12 cellular contexts compared by ENCODE assay signal in genomic region chr11:66172146-66172545, GRCh38.
DNase-seq lines count a peak whose midpoint lies in the region; ATAC-seq and TF ChIP-seq lines count a peak whose summit lies in the region.
"Had no signal": no experiment of that assay in that cellular context is flagged by ENCODE, and none has a peak within 500 bp of the region (broad histone marks: within the 10 kb centered on the region; RNA-seq: fewer than 3 reads in every experiment).

No MANE protein-coding gene starts in this region.

- no peak overlapping the region for H2BK5ac ChIP-seq in mesenchymal stem cell (ENCODE audit: low read depth, low read length, poor library complexity, severe bottlenecking)

- no peak overlapping the region for H3K18ac ChIP-seq in mesenchymal stem cell (ENCODE audit: low read depth in 1 of 2, low read length in 2 of 2)

- peaks cover 11% of the 10 kb centered on the region for H3K79me1 ChIP-seq in mesenchymal stem cell (replicated peaks; ENCODE audit: low read length, poor library complexity, severe bottlenecking)

- no peak overlapping the region for H2BK120ac ChIP-seq in mesenchymal stem cell (ENCODE audit: low read depth, low read length)

- peaks cover 8% of the 10 kb centered on the region for H3K36me3 Mint-ChIP-seq in HFFc6 (ENCODE audit: low read depth)

- no peak overlapping the region for H4K91ac ChIP-seq in mesenchymal stem cell (ENCODE audit: low read length)

- WGBS in mesenchymal stem cell = 80% methylated on average over 8 of the region's 8 CpGs
- WGBS in aorta, 2 donors = 66 to 74% methylated on average over 8 of the region's 8 CpGs

- H3K4me1 Mint-ChIP-seq in HFFc6 (ENCODE audit: low read depth) = peaks cover 31% of the 10 kb centered on the region

- H3K9me3 ChIP-seq in adipocyte (ENCODE audit: control insufficient read depth, low read length) (no peaks in the 10 kb centered on the region), mesenchymal stem cell (ENCODE audit: control insufficient read depth, low read length) (no peaks in the 10 kb centered on the region), aorta (ENCODE audit: control insufficient read depth, low read length) (no peaks in the 10 kb centered on the region)
- H3K9me3 ChIP-seq: body of pancreas, HAP-1 had no signal

- H3K27me3 Mint-ChIP-seq in HFFc6 (ENCODE audit: insufficient read depth) = no peaks in the 10 kb centered on the region

- peak overlapping the region in 1 of 2 experiments; percentile 21 for H3K14ac ChIP-seq in mesenchymal stem cell (ENCODE audit: low read length in 2 of 2)

- no peak for ATAC-seq in GM21528 (IDR thresholded peaks at IDR 0.05; ENCODE audit: low FRiP score, unreplicated experiment)
- ATAC-seq in HG02981 (IDR thresholded peaks at IDR 0.05; ENCODE audit: unreplicated experiment) = no peak
- ATAC-seq in aorta (ENCODE audit: low FRiP score) = no peak
- ATAC-seq: body of pancreas had no signal

- TF ChIP-seq CTCF in HFFc6 (IDR thresholded peaks at IDR 0.05) = no peak

- no peak overlapping the region for H2BK12ac ChIP-seq in mesenchymal stem cell (ENCODE audit: low read length in 2 of 2)

- H4K8ac ChIP-seq in mesenchymal stem cell (ENCODE audit: low read length) = peak overlapping the region; percentile 27

- H2AFZ ChIP-seq in mesenchymal stem cell (ENCODE audit: low read depth, low read length) = no peak overlapping the region

- DNase-seq in A172 (ENCODE audit: low spot score) (peak; percentile 18), HFFc6 (peak; percentile 27), adipocyte (ENCODE audit: low read depth) (peak; percentile 21), mesenchymal stem cell (peak; percentile 28), AG08395 (ENCODE audit: low spot score) (no peak), aorta (no peak)
- DNase-seq: body of pancreas, C1 segment of cervical spinal cord, SHP77 treated with DMSO at 0.1 percent for 48 hours had no signal

- H2BK15ac ChIP-seq in mesenchymal stem cell (ENCODE audit: low read depth, poor library complexity, severe bottlenecking) = no peak overlapping the region

- H3K9ac ChIP-seq in adipocyte (ENCODE audit: low read length) (no peak overlapping the region), mesenchymal stem cell (ENCODE audit: low read length) (no peak overlapping the region)

- no peaks in the 10 kb centered on the region for H3K9me3 Mint-ChIP-seq in HFFc6

- H3K27me3 ChIP-seq in adipocyte (replicated peaks; ENCODE audit: control insufficient read depth, insufficient read depth, low read length) (no peaks in the 10 kb centered on the region), mesenchymal stem cell (ENCODE audit: control insufficient read depth in 1 of 2, insufficient read depth in 1 of 2, low read length in 2 of 2) (no peaks in the 10 kb centered on the region), aorta (ENCODE audit: control insufficient read depth in 1 of 2, insufficient read depth in 2 of 2, low read length in 1 of 2) (no peaks in the 10 kb centered on the region)
- H3K27me3 ChIP-seq: body of pancreas had no signal

- no peak overlapping the region for H2AK5ac ChIP-seq in mesenchymal stem cell (ENCODE audit: low read length, severe bottlenecking)

- H3K27ac ChIP-seq in mesenchymal stem cell (ENCODE audit: low read length, poor library complexity, severe bottlenecking) (peak overlapping the region; percentile 59), aorta (ENCODE audit: low read depth in 1 of 2, low read length in 2 of 2) (no peak overlapping the region)
- H3K27ac ChIP-seq: body of pancreas had no signal

- no peak overlapping the region for H3K4me3 ChIP-seq in adipocyte (ENCODE audit: low read length)
- no peak overlapping the region for H3K4me3 ChIP-seq in mesenchymal stem cell (ENCODE audit: insufficient read depth in 1 of 2, low read depth in 1 of 2, low read length in 2 of 2)
- H3K4me3 ChIP-seq in aorta (ENCODE audit: low read length in 2 of 2) = no peak overlapping the region
- H3K4me3 ChIP-seq: body of pancreas, HAP-1 had no signal

- H3K4ac ChIP-seq in mesenchymal stem cell (ENCODE audit: low read depth in 1 of 2, low read length in 2 of 2) = no peak overlapping the region

- H3K4me3 Mint-ChIP-seq in HFFc6 = no peak overlapping the region

- H3K36me3 ChIP-seq in adipocyte (ENCODE audit: control insufficient read depth, insufficient read depth, low read length, severe bottlenecking) (peaks cover 3% of the 10 kb centered on the region), mesenchymal stem cell (ENCODE audit: control insufficient read depth in 1 of 2, insufficient read depth in 2 of 2, low read depth in 1 of 2, low read length in 2 of 2) (no peaks in the 10 kb centered on the region), aorta (ENCODE audit: control insufficient read depth in 1 of 2, insufficient read depth in 2 of 2, low read length in 1 of 2) (no peaks in the 10 kb centered on the region)
- H3K36me3 ChIP-seq: HAP-1 had no signal

- peak overlapping the region; percentile 19; the same call in 1 of the 2 replicates for H3K27ac Mint-ChIP-seq in HFFc6

- intact Hi-C loops in aorta (cut with DNase I) = no loop called here

- H3K4me2 ChIP-seq in mesenchymal stem cell (ENCODE audit: low read length, poor library complexity, severe bottlenecking) = no peak overlapping the region

- H3K4me1 ChIP-seq in adipocyte (ENCODE audit: control insufficient read depth, insufficient read depth, low read length) = peaks cover 3% of the 10 kb centered on the region
- peaks cover 7% of the 10 kb centered on the region for H3K4me1 ChIP-seq in mesenchymal stem cell (ENCODE audit: control insufficient read depth, insufficient read depth, low read depth, low read length)
- H3K4me1 ChIP-seq in aorta (ENCODE audit: control insufficient read depth in 1 of 2, insufficient read depth in 2 of 2, low read length in 2 of 2) = no peaks in the 10 kb centered on the region
- H3K4me1 ChIP-seq: body of pancreas, HAP-1 had no signal

- H3K23ac ChIP-seq in mesenchymal stem cell (ENCODE audit: low read length in 2 of 2) = no peak overlapping the region

Comparison
In these comparisons a context has a peak if more than half of its experiments do, and no peak if none do; other contexts are left out.
1. DNase-seq: peak in A172 (single experiment), HFFc6 (single experiment), adipocyte (single experiment) and mesenchymal stem cell (single experiment); none in AG08395 (single experiment) and aorta (0 of 2).